Comparison of ENCODE assay signal across 1 cellular context in the genomic region with DNA sequence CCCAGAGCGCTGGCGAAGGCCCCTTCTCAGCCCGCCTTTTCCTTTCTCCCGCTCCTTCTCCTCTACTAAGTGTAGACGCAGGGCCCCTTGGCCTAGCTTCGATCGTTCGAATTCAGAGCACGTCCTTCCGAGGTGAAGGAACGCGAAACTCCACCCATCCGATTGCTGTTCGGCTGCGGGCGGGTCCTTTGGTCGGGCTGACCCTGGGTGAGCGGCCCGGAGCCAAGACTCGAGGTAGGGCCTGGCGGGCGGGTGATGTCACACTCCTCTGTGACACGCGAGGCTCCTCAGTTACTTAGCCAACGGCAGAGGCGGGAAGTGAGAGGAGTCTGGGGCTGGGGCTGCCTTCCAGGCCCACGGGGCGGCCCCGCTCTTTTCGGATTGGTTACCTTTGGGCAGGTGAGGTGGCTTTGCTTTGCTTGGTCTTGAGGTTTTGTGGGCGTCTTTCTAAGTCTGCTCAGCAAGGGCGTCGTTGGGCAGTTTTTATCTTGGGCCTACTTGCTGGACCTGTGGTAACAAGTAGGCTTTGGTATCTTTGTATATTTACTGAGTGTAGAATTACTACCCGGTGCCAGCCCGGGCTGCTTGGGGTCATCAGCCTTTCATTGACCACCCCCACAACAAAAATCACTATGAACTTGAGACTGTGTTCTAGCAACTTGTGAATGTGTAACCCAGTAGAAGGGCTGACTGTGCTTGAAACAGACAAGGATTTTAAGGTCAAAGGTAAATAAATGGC.
A peak's percentile ranks its signal among the peaks of the same experiment; 100 is the strongest.
TF ChIP-seq lines count a peak whose summit lies in the region.

No MANE protein-coding gene starts in this region.

TF ChIP-seq in K562, 482 proteins besides CTCF, POLR2A, EP300 and RAD21 (continued from another document and continues in another):
- TF ChIP-seq, protein P1, sequence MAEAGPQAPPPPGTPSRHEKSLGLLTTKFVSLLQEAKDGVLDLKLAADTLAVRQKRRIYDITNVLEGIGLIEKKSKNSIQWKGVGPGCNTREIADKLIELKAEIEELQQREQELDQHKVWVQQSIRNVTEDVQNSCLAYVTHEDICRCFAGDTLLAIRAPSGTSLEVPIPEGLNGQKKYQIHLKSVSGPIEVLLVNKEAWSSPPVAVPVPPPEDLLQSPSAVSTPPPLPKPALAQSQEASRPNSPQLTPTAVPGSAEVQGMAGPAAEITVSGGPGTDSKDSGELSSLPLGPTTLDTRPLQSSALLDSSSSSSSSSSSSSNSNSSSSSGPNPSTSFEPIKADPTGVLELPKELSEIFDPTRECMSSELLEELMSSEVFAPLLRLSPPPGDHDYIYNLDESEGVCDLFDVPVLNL (CRISPR knock-in tag; IDR thresholded peaks at IDR 0.05; ENCODE audit: low read depth), result no peak
- no peak for TF ChIP-seq HMG20B (CRISPR knock-in tag; IDR thresholded peaks at IDR 0.05)
- TF ChIP-seq ADNP (tag; IDR thresholded peaks at IDR 0.05), result no peak
- TF ChIP-seq BMI1 (IDR thresholded peaks at IDR 0.05; ENCODE audit: low read length), result no peak
- no peak for TF ChIP-seq POLR2B (IDR thresholded peaks at IDR 0.05; ENCODE audit: low read depth, partially characterized antibody)
- no peak for TF ChIP-seq NONO (IDR thresholded peaks at IDR 0.05; ENCODE audit: low read depth in 2 of 2, low read length in 1 of 2)
- TF ChIP-seq TOE1 (IDR thresholded peaks at IDR 0.05; ENCODE audit: borderline replicate concordance), result no peak
- no peak for TF ChIP-seq TOE1 (CRISPR knock-in tag; IDR thresholded peaks at IDR 0.05; ENCODE audit: borderline replicate concordance, low read depth)
- TF ChIP-seq ZBTB8A (IDR thresholded peaks at IDR 0.05; ENCODE audit: partially characterized antibody), result no peak
- no peak for TF ChIP-seq NCOA2 (IDR thresholded peaks at IDR 0.05; ENCODE audit: partially characterized antibody in 2 of 2)
- TF ChIP-seq, protein P2, sequence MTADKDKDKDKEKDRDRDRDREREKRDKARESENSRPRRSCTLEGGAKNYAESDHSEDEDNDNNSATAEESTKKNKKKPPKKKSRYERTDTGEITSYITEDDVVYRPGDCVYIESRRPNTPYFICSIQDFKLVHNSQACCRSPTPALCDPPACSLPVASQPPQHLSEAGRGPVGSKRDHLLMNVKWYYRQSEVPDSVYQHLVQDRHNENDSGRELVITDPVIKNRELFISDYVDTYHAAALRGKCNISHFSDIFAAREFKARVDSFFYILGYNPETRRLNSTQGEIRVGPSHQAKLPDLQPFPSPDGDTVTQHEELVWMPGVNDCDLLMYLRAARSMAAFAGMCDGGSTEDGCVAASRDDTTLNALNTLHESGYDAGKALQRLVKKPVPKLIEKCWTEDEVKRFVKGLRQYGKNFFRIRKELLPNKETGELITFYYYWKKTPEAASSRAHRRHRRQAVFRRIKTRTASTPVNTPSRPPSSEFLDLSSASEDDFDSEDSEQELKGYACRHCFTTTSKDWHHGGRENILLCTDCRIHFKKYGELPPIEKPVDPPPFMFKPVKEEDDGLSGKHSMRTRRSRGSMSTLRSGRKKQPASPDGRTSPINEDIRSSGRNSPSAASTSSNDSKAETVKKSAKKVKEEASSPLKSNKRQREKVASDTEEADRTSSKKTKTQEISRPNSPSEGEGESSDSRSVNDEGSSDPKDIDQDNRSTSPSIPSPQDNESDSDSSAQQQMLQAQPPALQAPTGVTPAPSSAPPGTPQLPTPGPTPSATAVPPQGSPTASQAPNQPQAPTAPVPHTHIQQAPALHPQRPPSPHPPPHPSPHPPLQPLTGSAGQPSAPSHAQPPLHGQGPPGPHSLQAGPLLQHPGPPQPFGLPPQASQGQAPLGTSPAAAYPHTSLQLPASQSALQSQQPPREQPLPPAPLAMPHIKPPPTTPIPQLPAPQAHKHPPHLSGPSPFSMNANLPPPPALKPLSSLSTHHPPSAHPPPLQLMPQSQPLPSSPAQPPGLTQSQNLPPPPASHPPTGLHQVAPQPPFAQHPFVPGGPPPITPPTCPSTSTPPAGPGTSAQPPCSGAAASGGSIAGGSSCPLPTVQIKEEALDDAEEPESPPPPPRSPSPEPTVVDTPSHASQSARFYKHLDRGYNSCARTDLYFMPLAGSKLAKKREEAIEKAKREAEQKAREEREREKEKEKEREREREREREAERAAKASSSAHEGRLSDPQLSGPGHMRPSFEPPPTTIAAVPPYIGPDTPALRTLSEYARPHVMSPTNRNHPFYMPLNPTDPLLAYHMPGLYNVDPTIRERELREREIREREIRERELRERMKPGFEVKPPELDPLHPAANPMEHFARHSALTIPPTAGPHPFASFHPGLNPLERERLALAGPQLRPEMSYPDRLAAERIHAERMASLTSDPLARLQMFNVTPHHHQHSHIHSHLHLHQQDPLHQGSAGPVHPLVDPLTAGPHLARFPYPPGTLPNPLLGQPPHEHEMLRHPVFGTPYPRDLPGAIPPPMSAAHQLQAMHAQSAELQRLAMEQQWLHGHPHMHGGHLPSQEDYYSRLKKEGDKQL (CRISPR knock-in tag; IDR thresholded peaks at IDR 0.05; ENCODE audit: borderline replicate concordance), result no peak
- TF ChIP-seq ARID1B (IDR thresholded peaks at IDR 0.05), result 0 out of 2 replicates have a peak, but pooled peaks have one; percentile 11
- TF ChIP-seq TAF9B (IDR thresholded peaks at IDR 0.05; ENCODE audit: partially characterized antibody), result no peak
- no peak; the same call in 1 of the 2 replicates for TF ChIP-seq PRMT5 (CRISPR knock-in tag; IDR thresholded peaks at IDR 0.05)
- peak; percentile 35 for TF ChIP-seq CXXC5 (CRISPR knock-in tag; IDR thresholded peaks at IDR 0.05)
- 0 out of 2 replicates have a peak, but pooled peaks have one; percentile 25 for TF ChIP-seq GTF2F1 (IDR thresholded peaks at IDR 0.05; ENCODE audit: low read depth, low read length)
- peak; percentile 54; the same call in 1 of the 2 replicates for TF ChIP-seq ZC3H4 (CRISPR knock-in tag; IDR thresholded peaks at IDR 0.05; ENCODE audit: borderline replicate concordance)
- no peak for TF ChIP-seq ILK (tag; IDR thresholded peaks at IDR 0.05; ENCODE audit: borderline replicate concordance, low read depth)
- TF ChIP-seq, protein P3, sequence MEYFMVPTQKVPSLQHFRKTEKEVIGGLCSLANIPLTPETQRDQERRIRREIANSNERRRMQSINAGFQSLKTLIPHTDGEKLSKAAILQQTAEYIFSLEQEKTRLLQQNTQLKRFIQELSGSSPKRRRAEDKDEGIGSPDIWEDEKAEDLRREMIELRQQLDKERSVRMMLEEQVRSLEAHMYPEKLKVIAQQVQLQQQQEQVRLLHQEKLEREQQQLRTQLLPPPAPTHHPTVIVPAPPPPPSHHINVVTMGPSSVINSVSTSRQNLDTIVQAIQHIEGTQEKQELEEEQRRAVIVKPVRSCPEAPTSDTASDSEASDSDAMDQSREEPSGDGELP (CRISPR knock-in tag; IDR thresholded peaks at IDR 0.05; ENCODE audit: borderline replicate concordance), result peak; percentile 12
- TF ChIP-seq, protein P4, sequence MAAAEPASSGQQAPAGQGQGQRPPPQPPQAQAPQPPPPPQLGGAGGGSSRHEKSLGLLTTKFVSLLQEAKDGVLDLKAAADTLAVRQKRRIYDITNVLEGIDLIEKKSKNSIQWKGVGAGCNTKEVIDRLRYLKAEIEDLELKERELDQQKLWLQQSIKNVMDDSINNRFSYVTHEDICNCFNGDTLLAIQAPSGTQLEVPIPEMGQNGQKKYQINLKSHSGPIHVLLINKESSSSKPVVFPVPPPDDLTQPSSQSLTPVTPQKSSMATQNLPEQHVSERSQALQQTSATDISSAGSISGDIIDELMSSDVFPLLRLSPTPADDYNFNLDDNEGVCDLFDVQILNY (CRISPR knock-in tag; IDR thresholded peaks at IDR 0.05), result no peak
- TF ChIP-seq ZNF668 (CRISPR knock-in tag; IDR thresholded peaks at IDR 0.05), result no peak
- no peak for TF ChIP-seq MYNN (IDR thresholded peaks at IDR 0.05)
- no peak for TF ChIP-seq MYNN (CRISPR knock-in tag; IDR thresholded peaks at IDR 0.05)
- no peak for TF ChIP-seq EZH2 (IDR thresholded peaks at IDR 0.05; ENCODE audit: borderline replicate concordance, low read depth, low read length)
- no peak for TF ChIP-seq SIRT6 (IDR thresholded peaks at IDR 0.05; ENCODE audit: low read depth, low read length)
- TF ChIP-seq, protein P5, sequence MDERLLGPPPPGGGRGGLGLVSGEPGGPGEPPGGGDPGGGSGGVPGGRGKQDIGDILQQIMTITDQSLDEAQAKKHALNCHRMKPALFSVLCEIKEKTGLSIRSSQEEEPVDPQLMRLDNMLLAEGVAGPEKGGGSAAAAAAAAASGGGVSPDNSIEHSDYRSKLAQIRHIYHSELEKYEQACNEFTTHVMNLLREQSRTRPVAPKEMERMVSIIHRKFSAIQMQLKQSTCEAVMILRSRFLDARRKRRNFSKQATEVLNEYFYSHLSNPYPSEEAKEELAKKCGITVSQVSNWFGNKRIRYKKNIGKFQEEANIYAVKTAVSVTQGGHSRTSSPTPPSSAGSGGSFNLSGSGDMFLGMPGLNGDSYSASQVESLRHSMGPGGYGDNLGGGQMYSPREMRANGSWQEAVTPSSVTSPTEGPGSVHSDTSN (CRISPR knock-in tag; IDR thresholded peaks at IDR 0.05; ENCODE audit: low read depth), result no peak
- TF ChIP-seq, protein P5 (tag; conservative IDR thresholded peaks at IDR 0.05; ENCODE audit: low read depth), result no peak
- no peak for TF ChIP-seq CHD1 (IDR thresholded peaks at IDR 0.05; ENCODE audit: low read length)
- TF ChIP-seq STAG1 (CRISPR knock-in tag; IDR thresholded peaks at IDR 0.05; ENCODE audit: borderline replicate concordance), result no peak
- no peak for TF ChIP-seq GTF2A2 (tag; IDR thresholded peaks at IDR 0.05)
- TF ChIP-seq, protein P6, sequence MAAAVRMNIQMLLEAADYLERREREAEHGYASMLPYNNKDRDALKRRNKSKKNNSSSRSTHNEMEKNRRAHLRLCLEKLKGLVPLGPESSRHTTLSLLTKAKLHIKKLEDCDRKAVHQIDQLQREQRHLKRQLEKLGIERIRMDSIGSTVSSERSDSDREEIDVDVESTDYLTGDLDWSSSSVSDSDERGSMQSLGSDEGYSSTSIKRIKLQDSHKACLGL (CRISPR knock-in tag; IDR thresholded peaks at IDR 0.05; ENCODE audit: borderline replicate concordance, poor library complexity, severe bottlenecking), result no peak
- no peak for TF ChIP-seq SREBF2 (CRISPR knock-in tag; IDR thresholded peaks at IDR 0.05)
- peak; percentile 15; the same call in 1 of the 2 replicates for TF ChIP-seq JUN (IDR thresholded peaks at IDR 0.05; ENCODE audit: borderline replicate concordance, low read depth, low read length)
- peak; percentile 39; the same call in 1 of the 2 replicates for TF ChIP-seq JUN (CRISPR knock-in tag; IDR thresholded peaks at IDR 0.05; ENCODE audit: borderline replicate concordance)
- no peak for TF ChIP-seq MAFK (IDR thresholded peaks at IDR 0.05; ENCODE audit: low read length)
- TF ChIP-seq ZNF347 (CRISPR knock-in tag; IDR thresholded peaks at IDR 0.05; ENCODE audit: low read depth), result no peak
- TF ChIP-seq HMGN3 (IDR thresholded peaks at IDR 0.05; ENCODE audit: borderline replicate concordance, extremely low read depth, insufficient read length, low read depth, low read length), result peak; percentile 26
- TF ChIP-seq SMAD3 (CRISPR knock-in tag; conservative IDR thresholded peaks at IDR 0.05), result no peak
- TF ChIP-seq, protein P7, sequence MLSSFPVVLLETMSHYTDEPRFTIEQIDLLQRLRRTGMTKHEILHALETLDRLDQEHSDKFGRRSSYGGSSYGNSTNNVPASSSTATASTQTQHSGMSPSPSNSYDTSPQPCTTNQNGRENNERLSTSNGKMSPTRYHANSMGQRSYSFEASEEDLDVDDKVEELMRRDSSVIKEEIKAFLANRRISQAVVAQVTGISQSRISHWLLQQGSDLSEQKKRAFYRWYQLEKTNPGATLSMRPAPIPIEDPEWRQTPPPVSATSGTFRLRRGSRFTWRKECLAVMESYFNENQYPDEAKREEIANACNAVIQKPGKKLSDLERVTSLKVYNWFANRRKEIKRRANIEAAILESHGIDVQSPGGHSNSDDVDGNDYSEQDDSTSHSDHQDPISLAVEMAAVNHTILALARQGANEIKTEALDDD (IDR thresholded peaks at IDR 0.05), result no peak
- no peak for TF ChIP-seq ZNF717 (CRISPR knock-in tag; IDR thresholded peaks at IDR 0.05)
- peak in 1 of 2 experiments; percentile 78; a peak in 2 of 4 replicates for TF ChIP-seq TEAD1 (CRISPR knock-in tag; IDR thresholded peaks at IDR 0.05)
- TF ChIP-seq PCBP1 (IDR thresholded peaks at IDR 0.05; ENCODE audit: low read depth, low read length, poor library complexity, severe bottlenecking), result no peak
- no peak for TF ChIP-seq NCOA1 (IDR thresholded peaks at IDR 0.05; ENCODE audit: low read depth)
- no peak; the same call in 1 of the 2 replicates for TF ChIP-seq MTA3 (IDR thresholded peaks at IDR 0.05; ENCODE audit: borderline replicate concordance)
- TF ChIP-seq, protein P8, sequence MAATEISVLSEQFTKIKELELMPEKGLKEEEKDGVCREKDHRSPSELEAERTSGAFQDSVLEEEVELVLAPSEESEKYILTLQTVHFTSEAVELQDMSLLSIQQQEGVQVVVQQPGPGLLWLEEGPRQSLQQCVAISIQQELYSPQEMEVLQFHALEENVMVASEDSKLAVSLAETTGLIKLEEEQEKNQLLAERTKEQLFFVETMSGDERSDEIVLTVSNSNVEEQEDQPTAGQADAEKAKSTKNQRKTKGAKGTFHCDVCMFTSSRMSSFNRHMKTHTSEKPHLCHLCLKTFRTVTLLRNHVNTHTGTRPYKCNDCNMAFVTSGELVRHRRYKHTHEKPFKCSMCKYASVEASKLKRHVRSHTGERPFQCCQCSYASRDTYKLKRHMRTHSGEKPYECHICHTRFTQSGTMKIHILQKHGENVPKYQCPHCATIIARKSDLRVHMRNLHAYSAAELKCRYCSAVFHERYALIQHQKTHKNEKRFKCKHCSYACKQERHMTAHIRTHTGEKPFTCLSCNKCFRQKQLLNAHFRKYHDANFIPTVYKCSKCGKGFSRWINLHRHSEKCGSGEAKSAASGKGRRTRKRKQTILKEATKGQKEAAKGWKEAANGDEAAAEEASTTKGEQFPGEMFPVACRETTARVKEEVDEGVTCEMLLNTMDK (IDR thresholded peaks at IDR 0.05; ENCODE audit: borderline replicate concordance, insufficient read depth, low read depth, low read length, poor library complexity, severe bottlenecking), result no peak
- TF ChIP-seq SP1 (CRISPR knock-in tag; IDR thresholded peaks at IDR 0.05), result no peak; the same call in 1 of the 2 replicates
- TF ChIP-seq XRCC5 (IDR thresholded peaks at IDR 0.05; ENCODE audit: low read depth, low read length), result no peak; the same call in 1 of the 2 replicates
- peak; percentile 37 for TF ChIP-seq FIP1L1 (IDR thresholded peaks at IDR 0.05; ENCODE audit: low read depth, low read length, poor library complexity, severe bottlenecking)
- TF ChIP-seq RB1 (IDR thresholded peaks at IDR 0.05; ENCODE audit: low read depth), result peak; percentile 58; the same call in 1 of the 2 replicates
- TF ChIP-seq ZNF77 (CRISPR knock-in tag; IDR thresholded peaks at IDR 0.05), result no peak
- no peak for TF ChIP-seq HNRNPL (IDR thresholded peaks at IDR 0.05; ENCODE audit: low read depth, low read length)
- no peak for TF ChIP-seq ASH1L (IDR thresholded peaks at IDR 0.05; ENCODE audit: borderline replicate concordance, low read depth, partially characterized antibody)
- TF ChIP-seq HNRNPUL1 (IDR thresholded peaks at IDR 0.05; ENCODE audit: low read length), result no peak
- TF ChIP-seq TRIM28 (IDR thresholded peaks at IDR 0.05), result no peak
- TF ChIP-seq WHSC1 (IDR thresholded peaks at IDR 0.05; ENCODE audit: low read length), result no peak
- no peak for TF ChIP-seq ZFP30 (CRISPR knock-in tag; IDR thresholded peaks at IDR 0.05; ENCODE audit: borderline replicate concordance)
